14 cellular contexts compared by ENCODE assay signal in genomic region chr14:74545386-74545785, GRCh38. TPM values are rescaled to one million over a fixed set of nuclear protein-coding genes. Genes with fewer than 3 reads are reported as not detected.
DNase-seq lines count a peak whose midpoint lies in the region; ATAC-seq and TF ChIP-seq lines count a peak whose summit lies in the region.
"Had no signal": no experiment of that assay in that cellular context is flagged by ENCODE, and none has a peak within 500 bp of the region (broad histone marks: within the 10 kb centered on the region; RNA-seq: fewer than 3 reads in every experiment).

No MANE protein-coding gene starts in this region.

- no peak overlapping the region for H3K9ac ChIP-seq in IMR-90 (ENCODE audit: low read depth, low read length)
- H3K9ac ChIP-seq in mesenchymal stem cell (ENCODE audit: low read length), result no peak overlapping the region
- H3K9ac ChIP-seq: BLaER1 treated with 17β-estradiol and CSF1 and Interleukin-3, amounts not matched to agents 10 nM and 100 nM had no signal

- H3K4me1 ChIP-seq in IMR-90 (ENCODE audit: control insufficient read depth, insufficient read depth, low read length) (peaks cover 11% of the 10 kb centered on the region), mesenchymal stem cell (ENCODE audit: control insufficient read depth, insufficient read depth, low read depth, low read length) (peaks cover 33% of the 10 kb centered on the region), thoracic aorta (ENCODE audit: control insufficient read depth in 1 of 2, low read depth in 2 of 2) (peaks cover 9 to 49% of the 10 kb centered on the region in 2 donors)

- H4K8ac ChIP-seq in IMR-90 (ENCODE audit: low read depth in 2 of 2, low read length in 2 of 2) (no peak overlapping the region), mesenchymal stem cell (ENCODE audit: low read length) (no peak overlapping the region)

- CTCF ChIA-PET in IMR-90 (lab: Yijun Ruan, JAX) (interaction anchor here (0.6 kb wide), 1 partner anchor 786 kb away, joined by 3 read pairs; no protein-coding TSS in a partner anchor), RWPE1 (lab: Yijun Ruan, JAX) (no interaction called here)

- H4K91ac ChIP-seq in IMR-90 (ENCODE audit: insufficient read depth, low read depth, low read length) (no peak overlapping the region; the same call in 1 of the 2 replicates), mesenchymal stem cell (ENCODE audit: low read length) (no peak overlapping the region)

- H3K4me3 ChIP-seq in IMR-90 (ENCODE audit: insufficient read depth, low read depth, low read length) (no peak overlapping the region), mesenchymal stem cell (ENCODE audit: insufficient read depth in 1 of 2, low read depth in 1 of 2, low read length in 2 of 2) (no peak overlapping the region), thoracic aorta (no peak overlapping the region)
- H3K4me3 ChIP-seq: BLaER1 treated with 17β-estradiol and CSF1 and Interleukin-3, amounts not matched to agents 10 nM and 100 nM; GM12878; GM23338 had no signal

- H2BK15ac ChIP-seq in IMR-90 (ENCODE audit: low read depth, low read length) (no peak overlapping the region), mesenchymal stem cell (ENCODE audit: low read depth, poor library complexity, severe bottlenecking) (no peak overlapping the region)

- TF ChIP-seq CTCF in IMR-90 (conservative IDR thresholded peaks at IDR 0.05; ENCODE audit: low read depth, low read length) (no peak), RWPE1 (conservative IDR thresholded peaks at IDR 0.05; ENCODE audit: low read depth) (no peak), thoracic aorta (IDR thresholded peaks at IDR 0.05) (no peak)

- no peak overlapping the region for H2BK20ac ChIP-seq in IMR-90 (ENCODE audit: low read depth, low read length)

- no peak for DNase-seq in IMR-90
- no peak for DNase-seq in RWPE1 (ENCODE audit: low spot score)
- no peak for DNase-seq in mesenchymal stem cell
- no peak for DNase-seq in thoracic aorta (ENCODE audit: low spot score)
- DNase-seq in NCI-H1417 (lab: John Stamatoyannopoulos, UW), result no peak
- DNase-seq: ACHN; CD4-positive, CD25-positive, alpha-beta regulatory T cell; DMS79; H7 had no signal

- H2BK120ac ChIP-seq in IMR-90 (ENCODE audit: low read depth, low read length) (no peak overlapping the region), mesenchymal stem cell (ENCODE audit: low read depth, low read length) (no peak overlapping the region)

- TF ChIP-seq RAD21 in IMR-90 (IDR thresholded peaks at IDR 0.05; ENCODE audit: low read length), result no peak

- peak overlapping the region; percentile 20 for H2AK9ac ChIP-seq in IMR-90 (replicated peaks; ENCODE audit: low read depth, low read length, poor library complexity)

- H3K14ac ChIP-seq in IMR-90 (replicated peaks; ENCODE audit: low read depth, low read length), result no peak overlapping the region
- H3K14ac ChIP-seq in mesenchymal stem cell (ENCODE audit: low read length in 2 of 2), result no peak overlapping the region

- H3K9me1 ChIP-seq in IMR-90 (ENCODE audit: insufficient read depth, low read length), result peaks cover 20% of the 10 kb centered on the region

- H3K4ac ChIP-seq in IMR-90 (ENCODE audit: low read depth, low read length) (peak overlapping the region; percentile 37; the same call in 1 of the 2 replicates), mesenchymal stem cell (ENCODE audit: low read depth in 1 of 2, low read length in 2 of 2) (no peak overlapping the region)

- no peak overlapping the region for H3K18ac ChIP-seq in IMR-90 (ENCODE audit: low read depth, low read length)
- H3K18ac ChIP-seq in mesenchymal stem cell (ENCODE audit: low read depth in 1 of 2, low read length in 2 of 2), result no peak overlapping the region

- peaks cover 0 to 24% of the 10 kb centered on the region in 2 experiments; a peak in 2 of 4 replicates for H3K79me1 ChIP-seq in IMR-90 (ENCODE audit: low read depth in 1 of 2, low read length in 2 of 2)
- H3K79me1 ChIP-seq in mesenchymal stem cell (replicated peaks; ENCODE audit: low read length, poor library complexity, severe bottlenecking), result peaks cover 38% of the 10 kb centered on the region

- ATAC-seq in IMR-90 (ENCODE audit: low read depth) (no peak), thoracic aorta (ENCODE audit: insufficient number of reproducible peaks, low FRiP score, low read depth) (no peak), HG02938 (IDR thresholded peaks at IDR 0.05; ENCODE audit: unreplicated experiment) (no peak), GM18907 (IDR thresholded peaks at IDR 0.05; ENCODE audit: unreplicated experiment) (no peak)
- ATAC-seq: GM12878, GM23338 had no signal

- H2BK5ac ChIP-seq in IMR-90 (ENCODE audit: low read depth, low read length, poor library complexity, severe bottlenecking), result no peak overlapping the region
- H2BK5ac ChIP-seq in mesenchymal stem cell (ENCODE audit: low read depth, low read length, poor library complexity, severe bottlenecking), result no peak overlapping the region

- dilution Hi-C loops in IMR-90 (cut with HindIII; ENCODE audit: low sequenced_read_pairs, unreplicated experiment), result no loop called here

- H3K23ac ChIP-seq in IMR-90 (ENCODE audit: low read depth, low read length), result no peak overlapping the region
- no peak overlapping the region for H3K23ac ChIP-seq in mesenchymal stem cell (ENCODE audit: low read length in 2 of 2)

- no peak for TF ChIP-seq POLR2A in IMR-90 (IDR thresholded peaks at IDR 0.05; ENCODE audit: low read depth, low read length)

- WGBS in IMR-90 (ENCODE audit: extremely low coverage in 2 of 2, insufficient read length in 1 of 2), 2 experiments, result 50% methylated on average over 2 of the region's 4 CpGs; no CpG with 5 or more reads in 1 of the 2 experiments
- WGBS in mesenchymal stem cell, result 87% methylated on average over 4 of the region's 4 CpGs

- H3K27me3 ChIP-seq in IMR-90 (ENCODE audit: control insufficient read depth, insufficient read depth, low read length) (no peaks in the 10 kb centered on the region), mesenchymal stem cell (ENCODE audit: control insufficient read depth in 1 of 2, insufficient read depth in 1 of 2, low read length in 2 of 2) (no peaks in the 10 kb centered on the region), thoracic aorta (replicated peaks; ENCODE audit: insufficient read depth) (no peaks in the 10 kb centered on the region)
- H3K27me3 ChIP-seq: BLaER1 treated with 17β-estradiol and CSF1 and Interleukin-3, amounts not matched to agents 10 nM and 100 nM had no signal

- intact Hi-C loops in IMR-90 (cut with micrococcal nuclease), result no loop called here

- H3K36me3 ChIP-seq in IMR-90 (ENCODE audit: control insufficient read depth, insufficient read depth, low read length) (peaks cover 5% of the 10 kb centered on the region; the same call in 1 of the 2 replicates), mesenchymal stem cell (ENCODE audit: control insufficient read depth in 1 of 2, insufficient read depth in 2 of 2, low read depth in 1 of 2, low read length in 2 of 2) (peaks cover 62 to 84% of the 10 kb centered on the region in 2 experiments), thoracic aorta (peaks cover 53% of the 10 kb centered on the region)
- H3K36me3 ChIP-seq: BLaER1 treated with 17β-estradiol and CSF1 and Interleukin-3, amounts not matched to agents 10 nM and 100 nM had no signal

- H2BK12ac ChIP-seq in mesenchymal stem cell (ENCODE audit: low read length in 2 of 2), result no peak overlapping the region

- H2AFZ ChIP-seq in IMR-90 (replicated peaks; ENCODE audit: low read length, poor library complexity) (no peak overlapping the region), mesenchymal stem cell (ENCODE audit: low read depth, low read length) (no peak overlapping the region)
- H2AFZ ChIP-seq: GM23338 had no signal

- POLR2A ChIA-PET in IMR-90 (lab: Charles Lee; ENCODE audit: unreplicated experiment) (no interaction called here), RWPE1 (lab: Yijun Ruan, JAX; ENCODE audit: low non-redundant PET) (no interaction called here)

- no peak overlapping the region for H3K56ac ChIP-seq in IMR-90 (ENCODE audit: extremely low read depth, insufficient read depth, low read length)

- H2AK5ac ChIP-seq in IMR-90 (ENCODE audit: low read depth, low read length), result no peak overlapping the region
- H2AK5ac ChIP-seq in mesenchymal stem cell (ENCODE audit: low read length, severe bottlenecking), result peak overlapping the region; percentile 79

- in situ Hi-C loops in IMR-90 (cut with MboI; ENCODE audit: low sequenced_read_pairs), result no loop called here

- no TSS peak for BruUV-seq in IMR-90 (replicated peaks; lab: Mats Ljungman, UMichigan)

- H4K5ac ChIP-seq in IMR-90 (ENCODE audit: low read depth, low read length), result no peak overlapping the region

- H4K20me1 ChIP-seq in IMR-90 (ENCODE audit: insufficient read depth, low read length), result no peaks in the 10 kb centered on the region
- H4K20me1 ChIP-seq: BLaER1 treated with 17β-estradiol and CSF1 and Interleukin-3, amounts not matched to agents 10 nM and 100 nM had no signal

- H3K27ac ChIP-seq in IMR-90 (ENCODE audit: insufficient read depth, low read length) (no peak overlapping the region), RWPE1 (peak overlapping the region; percentile 50), mesenchymal stem cell (ENCODE audit: low read length, poor library complexity, severe bottlenecking) (peak overlapping the region; percentile 61), thoracic aorta (peak overlapping the region; percentile 54 to 58)
- H3K27ac ChIP-seq: BLaER1 treated with 17β-estradiol and CSF1 and Interleukin-3, amounts not matched to agents 10 nM and 100 nM had no signal

- H3K9me3 ChIP-seq in IMR-90 (ENCODE audit: control insufficient read depth, insufficient read depth, low read length), result no peaks in the 10 kb centered on the region
- H3K9me3 ChIP-seq in mesenchymal stem cell (ENCODE audit: control insufficient read depth, low read length), result no peaks in the 10 kb centered on the region
- no peaks in the 10 kb centered on the region for H3K9me3 ChIP-seq in thoracic aorta
- H3K9me3 ChIP-seq: BLaER1 treated with 17β-estradiol and CSF1 and Interleukin-3, amounts not matched to agents 10 nM and 100 nM had no signal

- H3K4me2 ChIP-seq in IMR-90 (ENCODE audit: low read depth, low read length) (no peak overlapping the region), mesenchymal stem cell (ENCODE audit: low read length, poor library complexity, severe bottlenecking) (no peak overlapping the region)
- H3K4me2 ChIP-seq: BLaER1 treated with 17β-estradiol and CSF1 and Interleukin-3, amounts not matched to agents 10 nM and 100 nM; GM23338 had no signal

RNA-seq across cellular contexts. Expression of gene ISCA2, which starts 51.8 kb away (rescaled TPM):
- 5.4 and 9.2 TPM in 2 replicates for total RNA-seq in IMR-90 (2012; rRNA removed)
- 25.7 and 25.8 TPM in 2 replicates for polyA plus RNA-seq in IMR-90 (2012; rRNA removed)
- 2.7 and 5.1 TPM in 2 replicates for polyA plus RNA-seq in IMR-90 (2012; cell fraction: cytosol; rRNA removed)
- 1.3 and 5.5 TPM in 2 replicates for polyA plus RNA-seq in IMR-90 (2012; cell fraction: nucleus; rRNA removed; ENCODE audit: low replicate concordance)
- 37.5 TPM for polyA plus RNA-seq in mesenchymal stem cell (2013, experiment 1 of 2)
- polyA plus RNA-seq in mesenchymal stem cell (2013, experiment 2 of 2), result 35.9 TPM
- total RNA-seq in thoracic aorta, result 10 to 100 TPM in 1 of 2 donors, 1 to 10 TPM in 1; 6.5 to 22.2 TPM

RNA-seq across cellular contexts. Expression of gene NPC2, which starts 52.3 kb away (rescaled TPM):
- total RNA-seq in IMR-90 (2012; rRNA removed), result 123 and 210 TPM in 2 replicates
- 272 and 273 TPM in 2 replicates for polyA plus RNA-seq in IMR-90 (2012; rRNA removed)
- polyA plus RNA-seq in IMR-90 (2012; cell fraction: cytosol; rRNA removed), result 197 and 369 TPM in 2 replicates
- polyA plus RNA-seq in IMR-90 (2012; cell fraction: nucleus; rRNA removed; ENCODE audit: low replicate concordance), result 66.2 and 72.0 TPM in 2 replicates
- 939 TPM for polyA plus RNA-seq in mesenchymal stem cell (2013, experiment 1 of 2)
- 965 TPM for polyA plus RNA-seq in mesenchymal stem cell (2013, experiment 2 of 2)
- total RNA-seq in thoracic aorta, result 100 to 1,000 TPM; 406 to 455 TPM
